8 cellular contexts compared by ENCODE assay signal in the genomic region with DNA sequence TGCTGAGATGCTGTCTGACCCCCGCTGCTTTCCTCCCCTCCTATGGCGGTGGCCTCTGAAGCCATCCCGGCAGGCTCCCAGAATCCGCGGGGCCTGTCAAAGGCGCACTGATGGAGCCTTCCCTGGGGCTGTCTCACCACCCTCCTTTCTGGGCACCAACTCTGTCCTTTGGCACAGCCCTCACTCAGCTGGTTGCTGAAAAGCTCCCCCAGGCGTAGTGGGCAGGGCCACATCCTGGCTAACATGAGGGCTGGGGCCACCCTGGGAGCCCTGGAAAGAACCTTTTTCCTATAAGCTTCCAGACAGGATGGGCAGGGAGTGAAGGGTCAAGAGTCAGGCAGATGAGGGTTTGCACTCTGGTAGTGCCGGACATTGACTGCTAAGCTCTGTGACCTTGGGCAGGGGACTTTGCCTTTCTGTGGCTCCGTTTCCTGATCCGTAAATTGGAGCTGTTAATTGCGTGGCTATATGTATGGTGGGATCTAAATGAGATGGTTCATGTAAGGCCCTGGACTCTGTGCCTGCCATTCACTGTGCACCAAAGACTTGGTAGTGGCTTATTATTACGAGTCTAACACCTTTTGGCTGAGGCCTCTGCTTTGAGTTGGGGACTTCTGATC. TPM values are rescaled to one million over a fixed set of nuclear protein-coding genes. Genes with fewer than 3 reads are reported as not detected.
DNase-seq lines count a peak whose midpoint lies in the region; ATAC-seq and TF ChIP-seq lines count a peak whose summit lies in the region.

No MANE protein-coding gene starts in this region.

- no peaks in the 10 kb centered on the region for H3K27me3 Mint-ChIP-seq in activated naive CD8-positive, alpha-beta T cell treated with anti-CD3 and anti-CD28 coated beads for 36 hours

- H3K27ac Mint-ChIP-seq in activated naive CD8-positive, alpha-beta T cell treated with anti-CD3 and anti-CD28 coated beads for 36 hours, result peak overlapping the region; percentile 91

- H3K27me3 ChIP-seq in Loucy (ENCODE audit: insufficient read depth, low read length, poor library complexity, severe bottlenecking), result no peaks in the 10 kb centered on the region
- no peaks in the 10 kb centered on the region for H3K27me3 ChIP-seq in liver (ENCODE audit: control insufficient read depth in 4 of 4, insufficient read depth in 4 of 4, low read length in 3 of 4)
- no peaks in the 10 kb centered on the region for H3K27me3 ChIP-seq in subcutaneous abdominal adipose tissue (ENCODE audit: control insufficient read depth in 5 of 5, insufficient read depth in 4 of 5, low read length in 5 of 5)
- H3K27me3 ChIP-seq in brain microvascular endothelial cell (replicated peaks), result no peaks in the 10 kb centered on the region

- H3K4me3 ChIP-seq in Loucy (ENCODE audit: low read length, poor library complexity, severe bottlenecking) (peak overlapping the region; percentile 65), liver (ENCODE audit: low read depth in 1 of 3, low read length in 3 of 3) (no peak overlapping the region), subcutaneous abdominal adipose tissue (ENCODE audit: low read depth in 1 of 5, low read length in 5 of 5) (peak overlapping the region in 1 of 5 donors; percentile 13), brain microvascular endothelial cell (ENCODE audit: low read depth, low read length) (no peak overlapping the region)

- ATAC-seq in HG02623 (IDR thresholded peaks at IDR 0.05; ENCODE audit: unreplicated experiment) (no peak), HG03521 (IDR thresholded peaks at IDR 0.05; ENCODE audit: unreplicated experiment) (no peak), GM19328 (IDR thresholded peaks at IDR 0.05; ENCODE audit: unreplicated experiment) (no peak)

- in situ Hi-C loops in brain microvascular endothelial cell (cut with HindIII; ENCODE audit: low pct_ligation_motif_present, low sequenced_read_pairs), result no loop called here

- peaks cover 6% of the 10 kb centered on the region; the same call in 1 of the 2 replicates for H3F3A ChIP-seq in Loucy (ENCODE audit: low read depth)

- peak overlapping the region; percentile 90 for H3K9ac ChIP-seq in Loucy (ENCODE audit: low read depth, low read length, poor library complexity, severe bottlenecking)
- no peak overlapping the region for H3K9ac ChIP-seq in liver (ENCODE audit: low read depth in 1 of 2, low read length in 2 of 2)
- peak overlapping the region in 4 of 5 donors; percentile 46 to 76 (median 62) for H3K9ac ChIP-seq in subcutaneous abdominal adipose tissue (ENCODE audit: low read length in 5 of 5)

- H3K27ac ChIP-seq in liver (ENCODE audit: low read depth in 1 of 2, low read length in 2 of 2) (peak overlapping the region; percentile 44 to 76), subcutaneous abdominal adipose tissue (ENCODE audit: low read depth, low read length) (peak overlapping the region; percentile 91), brain microvascular endothelial cell (no peak overlapping the region)

- no peak overlapping the region for H2AFZ ChIP-seq in Loucy (ENCODE audit: low read length)

- no peaks in the 10 kb centered on the region for H4K20me1 ChIP-seq in Loucy (ENCODE audit: insufficient read depth, low read length, poor library complexity, severe bottlenecking)

- TF ChIP-seq RAD21 in liver (IDR thresholded peaks at IDR 0.05), result no peak

- no peak for DNase-seq in activated naive CD8-positive, alpha-beta T cell treated with anti-CD3 and anti-CD28 coated beads for 36 hours
- DNase-seq in brain microvascular endothelial cell, result no peak

- TF ChIP-seq CTCF in Loucy (conservative IDR thresholded peaks at IDR 0.05; ENCODE audit: low read length), result no peak
- TF ChIP-seq CTCF in liver (IDR thresholded peaks at IDR 0.05; ENCODE audit: low read depth, low read length, missing input control), result no peak
- TF ChIP-seq CTCF in brain microvascular endothelial cell (IDR thresholded peaks at IDR 0.05; ENCODE audit: low read depth, low read length, missing control alignments), result no peak

- WGBS in liver, result 50% methylated on average over 12 of the region's 12 CpGs

- peaks cover 59% of the 10 kb centered on the region for H3K36me3 Mint-ChIP-seq in activated naive CD8-positive, alpha-beta T cell treated with anti-CD3 and anti-CD28 coated beads for 36 hours

- H3K4me1 Mint-ChIP-seq in activated naive CD8-positive, alpha-beta T cell treated with anti-CD3 and anti-CD28 coated beads for 36 hours, result peaks cover 72% of the 10 kb centered on the region

- peaks cover 38% of the 10 kb centered on the region for H3K79me2 ChIP-seq in Loucy (ENCODE audit: insufficient read depth, low read length)

- H3K9me3 Mint-ChIP-seq in activated naive CD8-positive, alpha-beta T cell treated with anti-CD3 and anti-CD28 coated beads for 36 hours, result no peaks in the 10 kb centered on the region

- H3K36me3 ChIP-seq in Loucy (ENCODE audit: insufficient read depth, low read length) (peaks cover 45% of the 10 kb centered on the region; the same call in 1 of the 2 replicates), liver (ENCODE audit: control insufficient read depth in 4 of 4, insufficient read depth in 3 of 4, low read depth in 1 of 4, low read length in 3 of 4) (peaks cover 0 to 6% (median 3%) of the 10 kb centered on the region in 4 donors), subcutaneous abdominal adipose tissue (ENCODE audit: control insufficient read depth in 5 of 5, insufficient read depth in 5 of 5, low read length in 5 of 5) (peaks cover 0 to 46% (median 33%) of the 10 kb centered on the region in 5 donors), brain microvascular endothelial cell (replicated peaks) (peaks cover 65% of the 10 kb centered on the region)

- H3K4me2 ChIP-seq in Loucy (ENCODE audit: low read depth, low read length, poor library complexity, severe bottlenecking), result peak overlapping the region; percentile 87

- H3K4me3 Mint-ChIP-seq in activated naive CD8-positive, alpha-beta T cell treated with anti-CD3 and anti-CD28 coated beads for 36 hours, result peak overlapping the region; percentile 58

- H3K4me1 ChIP-seq in Loucy (ENCODE audit: insufficient read depth, low read length, poor library complexity, severe bottlenecking) (peaks cover 76% of the 10 kb centered on the region), liver (ENCODE audit: control insufficient read depth in 4 of 4, insufficient read depth in 4 of 4, low read length in 3 of 4) (peaks cover 26 to 64% (median 55%) of the 10 kb centered on the region in 4 donors), subcutaneous abdominal adipose tissue (ENCODE audit: control insufficient read depth in 5 of 5, insufficient read depth in 5 of 5, low read length in 5 of 5) (peaks cover 39 to 92% (median 87%) of the 10 kb centered on the region in 5 donors)

- no peaks in the 10 kb centered on the region for H3K9me2 ChIP-seq in Loucy (replicated peaks; ENCODE audit: low read depth, low read length)

- H3K9me3 ChIP-seq in Loucy (ENCODE audit: insufficient read depth, low read depth, low read length), result no peaks in the 10 kb centered on the region
- H3K9me3 ChIP-seq in liver (ENCODE audit: control insufficient read depth in 4 of 4, low read length in 3 of 4), result no peaks in the 10 kb centered on the region
- H3K9me3 ChIP-seq in subcutaneous abdominal adipose tissue (ENCODE audit: control insufficient read depth in 5 of 5, low read length in 5 of 5), result no peaks in the 10 kb centered on the region

TF ChIP-seq in liver, 16 proteins besides CTCF, POLR2A, EP300 and RAD21 (continues in another document):
- TF ChIP-seq TAF1 (conservative IDR thresholded peaks at IDR 0.05) (no peak), RXRA (IDR thresholded peaks at IDR 0.05) (peak; percentile 73 to 77), YY1 (IDR thresholded peaks at IDR 0.05) (no peak), ZBTB33 (IDR thresholded peaks at IDR 0.05) (no peak), FOXA2 (IDR thresholded peaks at IDR 0.05) (no peak), NR2F2 (IDR thresholded peaks at IDR 0.05) (peak; percentile 98)

RNA-seq across cellular contexts. Expression of gene LASP1, which starts 27.9 kb away (rescaled TPM):
- total RNA-seq in activated naive CD8-positive, alpha-beta T cell treated with anti-CD3 and anti-CD28 coated beads for 36 hours, result 100 to 1,000 TPM; 131 TPM
- total RNA-seq in liver, result 10 to 100 TPM; 59.4 to 77.4 TPM
- 10 to 100 TPM; 18.2 to 77.7 TPM for polyA plus RNA-seq in liver

RNA-seq across cellular contexts. Expression of gene RPL23, which starts 44.3 kb away (rescaled TPM):
- 1,000 to 10,000 TPM; 1,956 to 1,966 TPM for total RNA-seq in activated naive CD8-positive, alpha-beta T cell treated with anti-CD3 and anti-CD28 coated beads for 36 hours
- total RNA-seq in liver, result 100 to 1,000 TPM; 284 to 797 TPM
- 100 to 1,000 TPM; 552 to 740 TPM for polyA plus RNA-seq in liver

Comparison
In these comparisons a context has a peak if more than half of its experiments do, and no peak if none do; other contexts are left out.
1. H3K9ac ChIP-seq: peak in Loucy (single experiment) and subcutaneous abdominal adipose tissue (4 of 5); none in liver (0 of 2).